In the genomic region with DNA sequence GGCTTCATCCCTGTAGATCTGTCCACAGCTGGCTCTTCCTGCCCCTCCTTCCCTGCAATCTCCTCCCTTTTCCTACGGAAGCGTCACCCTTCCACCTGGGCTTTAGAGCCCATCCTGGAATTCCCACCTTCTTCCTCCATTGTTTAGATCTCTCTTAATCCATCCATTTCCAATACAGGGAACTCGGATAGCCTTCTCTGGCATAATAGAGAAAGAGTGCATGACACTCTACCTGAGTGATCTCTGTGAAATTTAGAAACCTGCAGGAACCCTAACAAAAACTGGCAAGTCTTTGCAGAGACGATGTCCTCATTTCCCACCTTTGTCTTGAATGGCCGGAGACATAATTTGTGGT, we compare ENCODE assay signal across 20 cellular contexts. TPM values are rescaled to one million over a fixed set of nuclear protein-coding genes. Genes with fewer than 3 reads are reported as not detected.
DNase-seq lines count a peak whose midpoint lies in the region; ATAC-seq and TF ChIP-seq lines count a peak whose summit lies in the region.
"Had no signal": no experiment of that assay in that cellular context is flagged by ENCODE, and none has a peak within 500 bp of the region (broad histone marks: within the 10 kb centered on the region; RNA-seq: fewer than 3 reads in every experiment).

No MANE protein-coding gene starts in this region.

- TF ChIP-seq CTCF in heart right ventricle (IDR thresholded peaks at IDR 0.05) (no peak), colonic mucosa (IDR thresholded peaks at IDR 0.05) (no peak), psoas muscle (IDR thresholded peaks at IDR 0.05) (no peak), uterus (IDR thresholded peaks at IDR 0.05) (no peak)

- CTCF ChIA-PET in activated CD8-positive, alpha-beta memory T cell treated with anti-CD3 and anti-CD28 coated beads, Interleukin-2, amount 10 ng/mL, durations not matched to agents 7 days and 5 days (lab: Charles Lee), result no interaction called here

- H3K4me3 ChIP-seq in heart right ventricle (no peak overlapping the region), colonic mucosa (no peak overlapping the region), psoas muscle (no peak overlapping the region), uterus (no peak overlapping the region)

- WGBS in heart right ventricle, 2 donors, result 69% methylated on average over 5 of the region's 5 CpGs
- 67 to 80% (median 76%) methylated on average over 5 of the region's 5 CpGs for WGBS in psoas muscle, 3 donors

- intact Hi-C loops in heart right ventricle (cut with DNase I) (loop anchor here in 9 of 10 donors (2.0 to 10.0 kb wide), 10 partner anchors 37 to 275 kb away; a partner anchor contains a TSS), cardiac septum (cut with DNase I) (loop anchor here (5.0 kb wide), 2 partner anchors 212 to 262 kb away; no protein-coding TSS in a partner anchor), colonic mucosa (cut with DNase I) (no loop called here), psoas muscle (cut with DNase I) (loop anchor here (5.0 kb wide), 2 partner anchors 47 to 122 kb away; a partner anchor contains a TSS), uterus (cut with DNase I; ENCODE audit: low total_unique reads) (no loop called here)

- H3K27me3 Mint-ChIP-seq in activated CD8-positive, alpha-beta memory T cell treated with anti-CD3 and anti-CD28 coated beads, Interleukin-2, amount 10 ng/mL, durations not matched to agents 7 days and 5 days, result peaks cover 3% of the 10 kb centered on the region
- H3K27me3 Mint-ChIP-seq: activated T-helper 17 cell treated with anti-CD3 and anti-CD28 coated beads, Interleukin-2, amount 50 U/mL, for 72 hours had no signal

- ATAC-seq in heart right ventricle (no peak), psoas muscle (no peak)
- ATAC-seq in activated CD4-positive, CD25-positive, alpha-beta regulatory T cell treated with anti-CD3 and anti-CD28 coated beads, Interleukin-2, amount 50 U/mL, for 24 hours, result no peak
- no peak for ATAC-seq in activated CD8-positive, alpha-beta memory T cell treated with anti-CD3 and anti-CD28 coated beads, Interleukin-2, amount 10 ng/mL, durations not matched to agents 7 days and 5 days
- ATAC-seq: activated T-helper 17 cell treated with anti-CD3 and anti-CD28 coated beads, Interleukin-2, amount 50 U/mL, for 72 hours; HCT116; natural killer cell; stimulated activated naive B cell treated with anti-CD40 and anti-IgM and Interleukin-4, amounts not matched to agents 10 μg/mL and 1 μg/mL and 100 μg/mL, for 72 hours had no signal

- H3K27me3 ChIP-seq in heart right ventricle, result no peaks in the 10 kb centered on the region
- H3K27me3 ChIP-seq in colonic mucosa, result no peaks in the 10 kb centered on the region
- no peaks in the 10 kb centered on the region for H3K27me3 ChIP-seq in psoas muscle (ENCODE audit: insufficient read depth in 3 of 3, low read length in 2 of 3)
- H3K27me3 ChIP-seq in uterus, result no peaks in the 10 kb centered on the region
- H3K27me3 ChIP-seq: brain microvascular endothelial cell had no signal

- H3K4me3 Mint-ChIP-seq in activated CD8-positive, alpha-beta memory T cell treated with anti-CD3 and anti-CD28 coated beads, Interleukin-2, amount 10 ng/mL, durations not matched to agents 7 days and 5 days, result no peak overlapping the region
- H3K4me3 Mint-ChIP-seq: activated naive CD8-positive, alpha-beta T cell treated with anti-CD3 and anti-CD28 coated beads, Interleukin-2, amount 10 ng/mL, durations not matched to agents 7 days and 5 days; activated T-helper 17 cell treated with anti-CD3 and anti-CD28 coated beads, Interleukin-2, amount 50 U/mL, for 72 hours; CD14-positive monocyte; natural killer cell; stimulated activated naive B cell treated with anti-CD40 and anti-IgM and Interleukin-4, amounts not matched to agents 10 μg/mL and 1 μg/mL and 100 μg/mL, for 72 hours had no signal

- H3K9ac ChIP-seq in colonic mucosa (ENCODE audit: low read depth in 2 of 2, low read length in 2 of 2), result no peak overlapping the region

- peak overlapping the region; percentile 89 to 99 (median 95) for H3K27ac ChIP-seq in heart right ventricle
- peak overlapping the region; percentile 70 for H3K27ac ChIP-seq in colonic mucosa
- peak overlapping the region; percentile 94 for H3K27ac ChIP-seq in psoas muscle
- H3K27ac ChIP-seq in uterus, result peak overlapping the region; percentile 15 to 91
- H3K27ac ChIP-seq: brain microvascular endothelial cell had no signal

- no peaks in the 10 kb centered on the region for H3K36me3 Mint-ChIP-seq in activated CD8-positive, alpha-beta memory T cell treated with anti-CD3 and anti-CD28 coated beads, Interleukin-2, amount 10 ng/mL, durations not matched to agents 7 days and 5 days
- H3K36me3 Mint-ChIP-seq: activated naive CD8-positive, alpha-beta T cell treated with anti-CD3 and anti-CD28 coated beads, Interleukin-2, amount 10 ng/mL, durations not matched to agents 7 days and 5 days; natural killer cell had no signal

- no peak overlapping the region for H3K27ac Mint-ChIP-seq in activated CD8-positive, alpha-beta memory T cell treated with anti-CD3 and anti-CD28 coated beads, Interleukin-2, amount 10 ng/mL, durations not matched to agents 7 days and 5 days
- H3K27ac Mint-ChIP-seq: activated naive CD8-positive, alpha-beta T cell treated with anti-CD3 and anti-CD28 coated beads, Interleukin-2, amount 10 ng/mL, durations not matched to agents 7 days and 5 days; activated T-helper 17 cell treated with anti-CD3 and anti-CD28 coated beads, Interleukin-2, amount 50 U/mL, for 72 hours; CD14-positive monocyte; natural killer cell; stimulated activated naive B cell treated with anti-CD40 and anti-IgM and Interleukin-4, amounts not matched to agents 10 μg/mL and 1 μg/mL and 100 μg/mL, for 72 hours had no signal

- DNase-seq in heart right ventricle (no peak), cardiac septum (ENCODE audit: low spot score) (no peak), colonic mucosa (no peak), psoas muscle (no peak), uterus (no peak), middle frontal gyrus (ENCODE audit: extremely low spot score, low spot score) (no peak)
- no peak for DNase-seq in activated CD8-positive, alpha-beta memory T cell treated with anti-CD3 and anti-CD28 coated beads, Interleukin-2, amount 10 ng/mL, durations not matched to agents 7 days and 5 days
- DNase-seq: activated naive CD8-positive, alpha-beta T cell treated with anti-CD3 and anti-CD28 coated beads, Interleukin-2, amount 10 ng/mL, durations not matched to agents 7 days and 5 days; brain microvascular endothelial cell; foreskin melanocyte; kidney glomerular epithelial cell; natural killer cell; NCI-H1436; NCI-H526; stimulated activated CD4-positive, alpha-beta T cell treated with anti-CD3 and anti-CD28 coated beads, Interleukin-2, amount 100 ng/mL, for 24 hours; stimulated activated naive B cell treated with anti-CD40 and anti-IgM and Interleukin-4, amounts not matched to agents 10 μg/mL and 1 μg/mL and 100 μg/mL, for 72 hours had no signal

- peaks cover 12% of the 10 kb centered on the region for H3K4me1 Mint-ChIP-seq in activated CD8-positive, alpha-beta memory T cell treated with anti-CD3 and anti-CD28 coated beads, Interleukin-2, amount 10 ng/mL, durations not matched to agents 7 days and 5 days
- H3K4me1 Mint-ChIP-seq: activated T-helper 17 cell treated with anti-CD3 and anti-CD28 coated beads, Interleukin-2, amount 50 U/mL, for 72 hours had no signal

- H3K4me1 ChIP-seq in heart right ventricle, result peaks cover 55 to 92% (median 72%) of the 10 kb centered on the region in 9 donors
- peaks cover 7% of the 10 kb centered on the region for H3K4me1 ChIP-seq in colonic mucosa
- H3K4me1 ChIP-seq in psoas muscle, result peaks cover 59% of the 10 kb centered on the region
- peaks cover 0 to 10% of the 10 kb centered on the region in 2 donors for H3K4me1 ChIP-seq in uterus

- H3K36me3 ChIP-seq in heart right ventricle, result peaks cover 0 to 22% (median 0%) of the 10 kb centered on the region in 9 donors
- no peaks in the 10 kb centered on the region for H3K36me3 ChIP-seq in colonic mucosa
- H3K36me3 ChIP-seq in psoas muscle (ENCODE audit: insufficient read depth in 1 of 2, low read depth in 1 of 2), result peaks cover 0 to under 1% of the 10 kb centered on the region in 2 donors
- no peaks in the 10 kb centered on the region for H3K36me3 ChIP-seq in uterus
- H3K36me3 ChIP-seq: brain microvascular endothelial cell had no signal

- H3K9me3 Mint-ChIP-seq in activated CD8-positive, alpha-beta memory T cell treated with anti-CD3 and anti-CD28 coated beads, Interleukin-2, amount 10 ng/mL, durations not matched to agents 7 days and 5 days (ENCODE audit: low read depth), result no peaks in the 10 kb centered on the region
- H3K9me3 Mint-ChIP-seq: activated naive CD8-positive, alpha-beta T cell treated with anti-CD3 and anti-CD28 coated beads, Interleukin-2, amount 10 ng/mL, durations not matched to agents 7 days and 5 days; activated T-helper 17 cell treated with anti-CD3 and anti-CD28 coated beads, Interleukin-2, amount 50 U/mL, for 72 hours had no signal

- peaks cover 0 to 8% (median 0%) of the 10 kb centered on the region in 11 donors for H3K9me3 ChIP-seq in heart right ventricle
- H3K9me3 ChIP-seq in colonic mucosa, result no peaks in the 10 kb centered on the region
- H3K9me3 ChIP-seq in psoas muscle, result peaks cover 5% of the 10 kb centered on the region
- H3K9me3 ChIP-seq in uterus, result no peaks in the 10 kb centered on the region

- TF ChIP-seq POLR2A in uterus (IDR thresholded peaks at IDR 0.05), result no peak

RNA-seq across cellular contexts. Expression of a gene that starts 27.2 kb away (rescaled TPM):
- total RNA-seq in heart right ventricle (10 to 100 TPM; 19.6 to 47.9 (median 23.9) TPM), cardiac septum (25.5 TPM), colonic mucosa (10 to 100 TPM; 14.9 to 22.9 TPM), psoas muscle (10 to 100 TPM; 22.8 to 34.5 (median 27.6) TPM), uterus (10 to 100 TPM; 14.4 to 42.8 (median 28.8) TPM)
- polyA plus RNA-seq in heart right ventricle (10 to 100 TPM; 36.0 to 56.3 TPM), psoas muscle (10 to 100 TPM; 29.1 to 30.3 (median 30.1) TPM)
- 10 to 100 TPM; 16.0 to 19.4 TPM for total RNA-seq in activated CD8-positive, alpha-beta memory T cell treated with anti-CD3 and anti-CD28 coated beads, Interleukin-2, amount 10 ng/mL, durations not matched to agents 7 days and 5 days

Comparison
In these comparisons a context has a peak if more than half of its experiments do, and no peak if none do; other contexts are left out.
1. intact Hi-C loops: an anchor here in heart right ventricle (2.0 to 10.0 kb wide), cardiac septum (5.0 kb wide) and psoas muscle (5.0 kb wide); none called in colonic mucosa and uterus.